8 cellular contexts compared by ENCODE assay signal in the genomic region with DNA sequence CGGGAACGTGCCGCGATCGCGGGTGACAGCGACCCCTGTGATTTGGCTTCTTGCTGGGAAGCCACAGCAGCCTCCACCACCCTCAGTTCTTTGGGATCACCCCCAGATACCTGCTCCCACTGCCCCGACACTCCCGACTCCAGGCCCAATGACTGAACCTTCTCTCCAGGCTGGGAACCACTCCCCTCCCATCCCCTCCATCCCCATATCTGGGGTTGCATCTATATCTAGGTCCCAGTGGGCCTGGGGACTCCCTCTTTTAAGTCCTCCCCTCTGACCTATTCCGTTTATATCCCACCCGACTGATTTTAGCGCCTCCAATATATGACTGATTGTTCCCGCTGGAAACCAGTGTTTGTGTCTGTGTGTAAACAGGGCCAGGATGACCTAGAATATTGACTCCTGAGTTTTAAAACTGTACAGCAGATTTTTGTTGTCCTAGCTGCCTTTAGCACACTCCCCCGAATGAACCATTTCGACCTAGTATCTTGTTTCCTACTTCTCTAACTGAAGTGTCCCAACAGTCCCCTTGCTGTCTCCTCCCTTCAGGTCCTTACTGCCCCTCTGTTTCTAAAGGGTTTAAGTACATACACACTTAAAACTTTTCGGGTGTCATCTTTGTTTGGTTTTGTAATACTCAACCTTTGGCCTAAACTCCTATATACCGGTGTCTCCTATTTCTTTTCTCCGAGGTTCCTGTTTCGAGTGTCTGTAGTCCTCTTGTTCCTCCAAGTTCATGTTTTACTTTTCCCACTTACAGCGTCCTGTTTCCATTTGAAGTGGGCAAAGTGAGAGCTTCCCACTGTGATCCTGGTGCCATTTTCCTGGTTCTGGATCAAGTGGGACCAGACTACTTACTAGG. TPM values are rescaled to one million over a fixed set of nuclear protein-coding genes. Genes with fewer than 3 reads are reported as not detected.
DNase-seq lines count a peak whose midpoint lies in the region; ATAC-seq and TF ChIP-seq lines count a peak whose summit lies in the region.

No MANE protein-coding gene starts in this region.

- CTCF ChIA-PET in A673 (lab: Charles Lee), result interaction anchor here (1.3 kb wide), 1 partner anchor 23 kb away, joined by 7 read pairs; no protein-coding TSS in a partner anchor

- no peak for TF ChIP-seq CTCF in A673 (conservative IDR thresholded peaks at IDR 0.05; ENCODE audit: low read depth, low read length)

- peak overlapping the region; percentile 89 for H3K9ac ChIP-seq in HUES48 (ENCODE audit: low read depth, low read length)
- peak overlapping the region; percentile 92 to 98 for H3K9ac ChIP-seq in stomach smooth muscle (ENCODE audit: low read length in 2 of 2)

- H3K36me3 ChIP-seq in A673 (ENCODE audit: insufficient read depth, low read length, poor library complexity, severe bottlenecking), result peaks cover 19% of the 10 kb centered on the region
- peaks cover 27% of the 10 kb centered on the region for H3K36me3 ChIP-seq in HUES48 (ENCODE audit: control insufficient read depth, insufficient read depth, low read length)
- peaks cover 20 to 23% of the 10 kb centered on the region in 2 donors for H3K36me3 ChIP-seq in stomach smooth muscle (ENCODE audit: control insufficient read depth in 2 of 2, insufficient read depth in 2 of 2, low read length in 2 of 2)

- no peaks in the 10 kb centered on the region for H3K27me3 ChIP-seq in A673 (replicated peaks; ENCODE audit: insufficient read depth, low read depth, low read length, poor library complexity)
- H3K27me3 ChIP-seq in HUES48 (ENCODE audit: control insufficient read depth, insufficient read depth, low read length), result no peaks in the 10 kb centered on the region
- peaks cover 3 to 4% of the 10 kb centered on the region in 2 donors for H3K27me3 ChIP-seq in stomach smooth muscle (ENCODE audit: control insufficient read depth in 1 of 2, insufficient read depth in 2 of 2, low read length in 2 of 2)

- intact Hi-C loops in A673 (cut with micrococcal nuclease; ENCODE audit: unreplicated experiment), result no loop called here

- H3K9me3 ChIP-seq in A673 (ENCODE audit: low read depth, low read length, poor library complexity, severe bottlenecking) (no peaks in the 10 kb centered on the region), HUES48 (ENCODE audit: control insufficient read depth, insufficient read depth, low read length) (no peaks in the 10 kb centered on the region), stomach smooth muscle (ENCODE audit: control insufficient read depth in 2 of 2, low read length in 2 of 2) (no peaks in the 10 kb centered on the region)

- H3K27me3 Mint-ChIP-seq in activated naive CD8-positive, alpha-beta T cell treated with anti-CD3 and anti-CD28 coated beads, Interleukin-2, amount 50 U/mL, for 24 hours, result peaks cover 6% of the 10 kb centered on the region

- POLR2A ChIA-PET in A673 (lab: Charles Lee; ENCODE audit: low non-redundant PET), result interaction anchor here (0.6 to 1.0 kb wide), 2 partner anchors 32 to 99 kb away, joined by 3 to 9 read pairs; no protein-coding TSS in a partner anchor

- DNase-seq in A673 (ENCODE audit: low spot score), result no peak
- no peak for DNase-seq in activated naive CD8-positive, alpha-beta T cell treated with anti-CD3 and anti-CD28 coated beads, Interleukin-2, amount 50 U/mL, for 24 hours
- DNase-seq in iPS-NIHi11 (ENCODE audit: low spot score), result peak; percentile 24
- no peak for DNase-seq in amniotic stem cell (lab: John Stamatoyannopoulos, UW)
- DNase-seq in NCI-H1436 (lab: John Stamatoyannopoulos, UW), result no peak

- H3K27ac ChIP-seq in A673 (ENCODE audit: low read depth, low read length, poor library complexity, severe bottlenecking) (peak overlapping the region; percentile 97), HUES48 (ENCODE audit: low read depth, low read length) (peak overlapping the region; percentile 95), stomach smooth muscle (ENCODE audit: low read length) (peak overlapping the region; percentile 92)

- H3K27ac Mint-ChIP-seq in activated naive CD8-positive, alpha-beta T cell treated with anti-CD3 and anti-CD28 coated beads, Interleukin-2, amount 50 U/mL, for 24 hours, result peak overlapping the region; percentile 96

- H3K4me3 ChIP-seq in A673 (ENCODE audit: low read depth, low read length, poor library complexity, severe bottlenecking) (peak overlapping the region; percentile 80), HUES48 (ENCODE audit: low read depth, low read length) (peak overlapping the region; percentile 94), stomach smooth muscle (ENCODE audit: low read length in 2 of 2) (peak overlapping the region; percentile 91 to 97)

- BruUV-seq in A673 (replicated peaks; lab: Mats Ljungman, UMichigan), result TSS peak; percentile 51

- no peak for ATAC-seq in activated naive CD8-positive, alpha-beta T cell treated with anti-CD3 and anti-CD28 coated beads, Interleukin-2, amount 50 U/mL, for 24 hours
- ATAC-seq in HG03432 (IDR thresholded peaks at IDR 0.05; ENCODE audit: unreplicated experiment), result no peak

- no peaks in the 10 kb centered on the region for H3K9me3 Mint-ChIP-seq in activated naive CD8-positive, alpha-beta T cell treated with anti-CD3 and anti-CD28 coated beads, Interleukin-2, amount 50 U/mL, for 24 hours

- H3K4me1 Mint-ChIP-seq in activated naive CD8-positive, alpha-beta T cell treated with anti-CD3 and anti-CD28 coated beads, Interleukin-2, amount 50 U/mL, for 24 hours, result peaks cover 31% of the 10 kb centered on the region

- peaks cover 36% of the 10 kb centered on the region for H3K36me3 Mint-ChIP-seq in activated naive CD8-positive, alpha-beta T cell treated with anti-CD3 and anti-CD28 coated beads, Interleukin-2, amount 50 U/mL, for 24 hours (ENCODE audit: low read depth)

- H3K4me1 ChIP-seq in A673 (ENCODE audit: insufficient read depth, low read length, poor library complexity, severe bottlenecking) (no peaks in the 10 kb centered on the region), HUES48 (ENCODE audit: control insufficient read depth, insufficient read depth, low read length) (peaks cover 10% of the 10 kb centered on the region), stomach smooth muscle (ENCODE audit: control insufficient read depth, insufficient read depth, low read length) (peaks cover 23% of the 10 kb centered on the region)

- peak overlapping the region; percentile 95 for H3K4me3 Mint-ChIP-seq in activated naive CD8-positive, alpha-beta T cell treated with anti-CD3 and anti-CD28 coated beads, Interleukin-2, amount 50 U/mL, for 24 hours

RNA-seq across cellular contexts. Expression of gene PSMD3, which starts 0.8 kb away (rescaled TPM):
- total RNA-seq in A673 (2021), result 161 and 168 TPM in 2 replicates

RNA-seq across cellular contexts. Expression of gene GSDMA, which starts 18.6 kb away (rescaled TPM):
- total RNA-seq in A673 (2021), result not detected in 2 replicates

RNA-seq across cellular contexts. Expression of gene CSF3, which starts 33.8 kb away (rescaled TPM):
- not detected in 2 replicates for total RNA-seq in A673 (2021)

RNA-seq across cellular contexts. Expression of gene LRRC3C, which starts 53.9 kb away (rescaled TPM):
- not detected in 2 replicates for total RNA-seq in A673 (2021)

RNA-seq across cellular contexts. Expression of gene ORMDL3, which starts 54.0 kb away (rescaled TPM):
- 18.0 and 20.8 TPM in 2 replicates for total RNA-seq in A673 (2021)
